In genomic region chr7:7662527-7662926, GRCh38 we compare ENCODE assay signal across 10 cellular contexts. TPM values are rescaled to one million over a fixed set of nuclear protein-coding genes. Genes with fewer than 3 reads are reported as not detected.
DNase-seq lines count a peak whose midpoint lies in the region; ATAC-seq and TF ChIP-seq lines count a peak whose summit lies in the region.
"Had no signal": no experiment of that assay in that cellular context is flagged by ENCODE, and none has a peak within 500 bp of the region (broad histone marks: within the 10 kb centered on the region; RNA-seq: fewer than 3 reads in every experiment).

No MANE protein-coding gene starts in this region.

- H3K9me3 ChIP-seq in heart right ventricle (peaks cover 0 to 23% (median 1%) of the 10 kb centered on the region in 11 donors), smooth muscle cell (replicated peaks; ENCODE audit: low read depth) (no peaks in the 10 kb centered on the region)

- H2AFZ ChIP-seq in smooth muscle cell (ENCODE audit: low read depth), result no peak overlapping the region

- peaks cover 41% of the 10 kb centered on the region for H3K36me3 Mint-ChIP-seq in stimulated activated memory B cell treated with anti-CD40 and anti-IgM and Interleukin-4, amounts not matched to agents 10 μg/mL and 1 μg/mL and 100 μg/mL, for 72 hours

- H3K79me2 ChIP-seq in smooth muscle cell (ENCODE audit: low read depth), result peaks cover 20% of the 10 kb centered on the region

- intact Hi-C loops in heart right ventricle (cut with DNase I) (loop anchor here in 1 of 10 donors (10.0 kb wide), 1 partner anchor 552 kb away; no protein-coding TSS in a partner anchor), left ventricle myocardium superior (cut with micrococcal nuclease) (no loop called here)

- H3K4me1 Mint-ChIP-seq in stimulated activated memory B cell treated with anti-CD40 and anti-IgM and Interleukin-4, amounts not matched to agents 10 μg/mL and 1 μg/mL and 100 μg/mL, for 72 hours, result peaks cover 60% of the 10 kb centered on the region

- H3K27me3 ChIP-seq in heart right ventricle (no peaks in the 10 kb centered on the region), smooth muscle cell (ENCODE audit: low read depth) (no peaks in the 10 kb centered on the region)

- no peak overlapping the region for H3K4me2 ChIP-seq in smooth muscle cell

- no peaks in the 10 kb centered on the region for H3K36me3 ChIP-seq in heart right ventricle
- no peaks in the 10 kb centered on the region for H3K36me3 ChIP-seq in smooth muscle cell (ENCODE audit: low read depth)

- no peak for ATAC-seq in heart right ventricle
- ATAC-seq in left ventricle myocardium superior, result no peak
- ATAC-seq in HG03457 (IDR thresholded peaks at IDR 0.05; ENCODE audit: unreplicated experiment), result no peak
- no peak for ATAC-seq in stimulated activated memory B cell treated with anti-CD40 and anti-IgM and Interleukin-4, amounts not matched to agents 10 μg/mL and 1 μg/mL and 100 μg/mL, for 72 hours

- H3K4me1 ChIP-seq in heart right ventricle, result peaks cover 0 to 5% (median 0%) of the 10 kb centered on the region in 9 donors
- H3K4me1 ChIP-seq in smooth muscle cell (ENCODE audit: low read depth), result peaks cover 32% of the 10 kb centered on the region

- H3K4me3 ChIP-seq in heart right ventricle (no peak overlapping the region), epithelial cell of proximal tubule (ENCODE audit: low read depth, low read length) (no peak overlapping the region), smooth muscle cell (no peak overlapping the region)

- H3K27ac Mint-ChIP-seq in stimulated activated memory B cell treated with anti-CD40 and anti-IgM and Interleukin-4, amounts not matched to agents 10 μg/mL and 1 μg/mL and 100 μg/mL, for 72 hours, result no peak overlapping the region
- H3K27ac Mint-ChIP-seq: CD4-positive, CD25-positive, alpha-beta regulatory T cell had no signal

- no peak overlapping the region for H3K4me3 Mint-ChIP-seq in stimulated activated memory B cell treated with anti-CD40 and anti-IgM and Interleukin-4, amounts not matched to agents 10 μg/mL and 1 μg/mL and 100 μg/mL, for 72 hours
- H3K4me3 Mint-ChIP-seq: CD4-positive, CD25-positive, alpha-beta regulatory T cell had no signal

- H3K9ac ChIP-seq in smooth muscle cell (ENCODE audit: low read depth), result no peak overlapping the region

- no peaks in the 10 kb centered on the region for H3K27me3 Mint-ChIP-seq in stimulated activated memory B cell treated with anti-CD40 and anti-IgM and Interleukin-4, amounts not matched to agents 10 μg/mL and 1 μg/mL and 100 μg/mL, for 72 hours
- H3K27me3 Mint-ChIP-seq: CD4-positive, CD25-positive, alpha-beta regulatory T cell had no signal

- H4K20me1 ChIP-seq in smooth muscle cell (ENCODE audit: low read depth), result no peaks in the 10 kb centered on the region

- no peak for DNase-seq in heart right ventricle
- DNase-seq in left ventricle myocardium superior, result no peak
- DNase-seq in SHP77 (lab: John Stamatoyannopoulos, UW), result peak; percentile 48 to 61
- DNase-seq in epithelial cell of proximal tubule (ENCODE audit: low read depth), result no peak
- DNase-seq in smooth muscle cell (lab: John Stamatoyannopoulos, UW; ENCODE audit: unreplicated experiment), result no peak
- DNase-seq in NCI-H1930 (lab: John Stamatoyannopoulos, UW), result no peak
- DNase-seq: CD4-positive, CD25-positive, alpha-beta regulatory T cell; T-helper 9 cell had no signal

- H3K9me3 Mint-ChIP-seq in stimulated activated memory B cell treated with anti-CD40 and anti-IgM and Interleukin-4, amounts not matched to agents 10 μg/mL and 1 μg/mL and 100 μg/mL, for 72 hours, result peaks cover 16% of the 10 kb centered on the region

- H3F3A ChIP-seq in smooth muscle cell (ENCODE audit: low read depth), result no peaks in the 10 kb centered on the region

- TF ChIP-seq CTCF in heart right ventricle (IDR thresholded peaks at IDR 0.05) (peak in 7 of 9 donors; percentile 20 to 58 (median 34)), epithelial cell of proximal tubule (conservative IDR thresholded peaks at IDR 0.05; ENCODE audit: low read depth, low read length) (peak; percentile 47), smooth muscle cell (IDR thresholded peaks at IDR 0.05; ENCODE audit: borderline replicate concordance, insufficient read depth, poor library complexity, severe bottlenecking) (peak; percentile 52)

- 80 to 84% methylated on average over 6 of the region's 6 CpGs for WGBS in heart right ventricle, 2 donors
- WGBS in smooth muscle cell (ENCODE audit: low lambda C conversion rate), result 69% methylated on average over 6 of the region's 6 CpGs

- H3K27ac ChIP-seq in heart right ventricle (no peak overlapping the region), smooth muscle cell (ENCODE audit: low read depth) (no peak overlapping the region)

RNA-seq across cellular contexts. Expression of gene UMAD1, which starts 22.0 kb away (rescaled TPM):
- total RNA-seq in heart right ventricle, result 10 to 100 TPM; 13.4 to 24.7 (median 18.0) TPM
- polyA plus RNA-seq in heart right ventricle, result 1 to 10 TPM; 3.5 to 7.9 TPM
- 14.4 TPM for total RNA-seq in left ventricle myocardium superior
- total RNA-seq in epithelial cell of proximal tubule, result 9.7 and 9.8 TPM in 2 replicates
- 23.0 and 24.3 TPM in 2 replicates for total RNA-seq in smooth muscle cell
- polyA plus RNA-seq in smooth muscle cell, result 13.7 and 17.2 TPM in 2 replicates

RNA-seq across cellular contexts. Expression of gene RPA3, which starts 55.9 kb away (rescaled TPM):
- total RNA-seq in heart right ventricle (10 to 100 TPM; 17.4 to 25.9 (median 22.9) TPM), left ventricle myocardium superior (25.2 TPM), epithelial cell of proximal tubule (33.7 and 50.7 TPM in 2 replicates), smooth muscle cell (27.6 and 37.2 TPM in 2 replicates)
- polyA plus RNA-seq in heart right ventricle (10 to 100 TPM; 15.9 to 20.6 TPM), smooth muscle cell (63.7 and 75.4 TPM in 2 replicates)

Comparison
In these comparisons a context has a peak if more than half of its experiments do, and no peak if none do; other contexts are left out.
1. DNase-seq: peak in SHP77 (2 of 2); none in heart right ventricle (0 of 2), left ventricle myocardium superior (single experiment), epithelial cell of proximal tubule (single experiment), smooth muscle cell (single experiment) and NCI-H1930 (0 of 2).
2. Peak in every context shown above with its lines, with median percentiles within 50 percentile points of each other: CTCF ChIP-seq.